Comparison of ENCODE assay signal across 22 cellular contexts in the genomic region with DNA sequence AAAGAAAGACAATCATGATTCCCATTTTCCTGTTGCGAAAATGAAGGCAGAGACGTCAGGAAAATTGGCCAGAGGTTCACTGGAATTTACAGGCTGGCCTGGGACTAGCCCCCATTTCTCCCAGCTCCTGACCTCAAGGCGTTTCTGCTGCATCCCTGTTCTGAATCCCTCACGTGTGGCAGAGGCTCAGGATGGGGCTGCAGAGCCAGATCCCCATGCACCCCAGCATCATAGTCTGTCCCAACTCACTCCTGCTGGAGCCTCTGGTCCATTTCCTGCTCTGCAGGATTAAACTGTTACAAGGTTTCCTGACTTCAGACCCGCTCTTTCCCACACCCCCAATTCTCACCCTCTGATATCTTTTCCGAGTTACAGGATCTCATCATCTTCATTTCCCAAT. TPM values are rescaled to one million over a fixed set of nuclear protein-coding genes. Genes with fewer than 3 reads are reported as not detected.
A peak's percentile ranks its signal among the peaks of the same experiment; 100 is the strongest.
DNase-seq lines count a peak whose midpoint lies in the region; ATAC-seq, FAIRE-seq and TF ChIP-seq lines count a peak whose summit lies in the region.
"Had no signal": no experiment of that assay in that cellular context is flagged by ENCODE, and none has a peak within 500 bp of the region (broad histone marks: within the 10 kb centered on the region; RNA-seq: fewer than 3 reads in every experiment).

No MANE protein-coding gene starts in this region.

- 0 out of 2 replicates have a peak, but pooled peaks cover 4% of the 10 kb centered on the region for H3F3A ChIP-seq in GM23248 (ENCODE audit: insufficient read depth)

- H3K9me3 Mint-ChIP-seq in nephron progenitor cell, result no peaks in the 10 kb centered on the region
- H3K9me3 Mint-ChIP-seq: activated T-helper 1 cell treated with anti-CD3 and anti-CD28 coated beads, Interleukin-12 subunit alpha, Interleukin-12 subunit beta, Interleukin-2, Interleukin-4 antibody, amounts not matched to agents 30 ng/mL and 10 ng/mL and 1 ng/mL, durations not matched to agents 14 hours and 24 hours and 36 hours had no signal

- H3K9me3 ChIP-seq in heart right ventricle, result no peaks in the 10 kb centered on the region
- H3K9me3 ChIP-seq in H1 (ENCODE audit: insufficient read depth in 2 of 2, low read depth in 1 of 2, low read length in 1 of 2), result no peaks in the 10 kb centered on the region
- H3K9me3 ChIP-seq in GM23248 (ENCODE audit: low read depth), result no peaks in the 10 kb centered on the region
- H3K9me3 ChIP-seq: BE2C, body of pancreas, Caco-2, uterus had no signal

- TF ChIP-seq RAD21 in H1 (IDR thresholded peaks at IDR 0.05 in 1 of 2, conservative IDR thresholded peaks at IDR 0.05 in 1 of 2; ENCODE audit: low read depth in 2 of 2, low read length in 2 of 2), result no peak

- H3K27me3 ChIP-seq in heart right ventricle (peaks cover 0 to 39% (median 0%) of the 10 kb centered on the region in 7 donors), H1 (replicated peaks in 1 of 4; ENCODE audit: control insufficient read depth in 3 of 4, extremely low read depth in 1 of 4, insufficient read depth in 3 of 4, low read length in 3 of 4) (peaks cover 0 to 11% (median 7%) of the 10 kb centered on the region in 4 experiments; a peak in 5 of 7 replicates), GM23248 (replicated peaks; ENCODE audit: insufficient read depth) (peaks cover 16% of the 10 kb centered on the region)
- H3K27me3 ChIP-seq: body of pancreas, uterus had no signal

- H4K8ac ChIP-seq in H1 (ENCODE audit: extremely low read depth, insufficient read depth, low read length), result no peak overlapping the region

- H3K23me2 ChIP-seq in H1 (ENCODE audit: low read depth, low read length), result peaks cover 15% of the 10 kb centered on the region; the same call in 1 of the 2 replicates

- H3K4ac ChIP-seq in H1 (replicated peaks; ENCODE audit: insufficient read length, low read depth, low read length), result no peak overlapping the region

- no peak overlapping the region for H3K23ac ChIP-seq in H1 (ENCODE audit: insufficient read length)

- H2BK12ac ChIP-seq in H1 (ENCODE audit: low read depth, low read length), result peak overlapping the region; percentile 97

- H2BK20ac ChIP-seq in H1 (ENCODE audit: low read length), result peak overlapping the region; percentile 100

- TF ChIP-seq EP300 in H1 (IDR thresholded peaks at IDR 0.05; ENCODE audit: borderline replicate concordance in 1 of 2, low read depth in 2 of 2, low read length in 2 of 2), result no peak

- H4K20me1 ChIP-seq in H1 (replicated peaks in 1 of 2; ENCODE audit: control insufficient read depth in 1 of 2, insufficient read depth in 2 of 2, low read length in 2 of 2) (peaks cover 4 to 6% of the 10 kb centered on the region in 2 experiments), GM23248 (ENCODE audit: insufficient read depth) (no peaks in the 10 kb centered on the region)

- peak overlapping the region; percentile 79; the same call in 1 of the 2 replicates for H2AK5ac ChIP-seq in H1 (ENCODE audit: low read depth, low read length)

- peak overlapping the region; percentile 89 for H3K18ac ChIP-seq in H1 (ENCODE audit: extremely low read depth, low read length)

- H2BK120ac ChIP-seq in H1 (replicated peaks; ENCODE audit: low read depth, low read length), result peak overlapping the region; percentile 1

- FAIRE-seq in H1 (lab: Jason Lieb, UNC), result no peak
- FAIRE-seq: GM18507 had no signal

- peaks cover 2% of the 10 kb centered on the region for H3K27me3 Mint-ChIP-seq in nephron progenitor cell (ENCODE audit: low read depth, poor library complexity)

- 51 to 73% methylated on average over 6 of the region's 6 CpGs for WGBS in heart right ventricle, 2 donors
- 27% methylated on average over 6 of the region's 6 CpGs; no CpG with 5 or more reads in 1 of the 2 experiments for WGBS in H1 (ENCODE audit: extremely low coverage in 1 of 2, insufficient coverage in 1 of 2, insufficient read length in 1 of 2, insufficient replicate concordance in 2 of 2, low coverage in 1 of 2, low lambda C conversion rate in 2 of 2, missing lambda C conversion rate in 1 of 2), 2 experiments
- 57% methylated on average over 6 of the region's 6 CpGs for WGBS in GM23248 (ENCODE audit: low coverage in 1 of 2, low lambda C conversion rate in 2 of 2, missing lambda C conversion rate in 2 of 2), 2 experiments

- H2AFZ ChIP-seq in H1 (ENCODE audit: low read length), result no peak overlapping the region
- H2AFZ ChIP-seq in GM23248, result no peak overlapping the region

- in situ Hi-C loops in GM23248 (cut with MboI), result loop anchor here (10.0 kb wide), 2 partner anchors 167 to 277 kb away; partner anchors contain the start of genes IQCK and KNOP1

- CTCF ChIA-PET in H1 (lab: Charles Lee; ENCODE audit: partially characterized antibody), result interaction anchor here (0.8 to 1.7 kb wide), 6 partner anchors 11 to 193 kb away, joined by 3 to 6 read pairs (median 4); partner anchors contain the start of genes IQCK and KNOP1

- peak overlapping the region; percentile 24 for H4K5ac ChIP-seq in H1 (ENCODE audit: insufficient read length, low read depth, low read length)

- TF ChIP-seq CTCF in heart right ventricle (IDR thresholded peaks at IDR 0.05) (no peak), H1 (IDR thresholded peaks at IDR 0.05; ENCODE audit: control extremely low read depth in 1 of 3, insufficient read depth in 1 of 3, low read depth in 1 of 3, low read length in 3 of 3) (no peak), nephron progenitor cell (IDR thresholded peaks at IDR 0.05) (no peak)

- H3K4me3 ChIP-seq in heart right ventricle (peak overlapping the region in 8 of 10 donors; percentile 74 to 94 (median 86)), H1 (ENCODE audit: extremely low read depth in 1 of 4, insufficient read depth in 2 of 4, low read depth in 3 of 4, low read length in 4 of 4) (peak overlapping the region; percentile 59 to 83 (median 74); a peak in 5 of 8 replicates), GM23248 (no peak overlapping the region)
- H3K4me3 ChIP-seq: body of pancreas, uterus had no signal

- TF ChIP-seq POLR2A in H1 (IDR thresholded peaks at IDR 0.05; ENCODE audit: control extremely low read depth in 1 of 2, low read depth in 2 of 2, low read length in 2 of 2), result no peak

- peak overlapping the region in 2 of 4 experiments; percentile 2 to 8; a peak in 1 of 7 replicates for H3K9ac ChIP-seq in H1 (replicated peaks in 1 of 4; ENCODE audit: extremely low read depth in 1 of 4, low read depth in 3 of 4, low read length in 3 of 4)
- no peak overlapping the region for H3K9ac ChIP-seq in GM23248

- peaks cover 40% of the 10 kb centered on the region for H3K4me1 Mint-ChIP-seq in nephron progenitor cell

- H3K27ac Mint-ChIP-seq in nephron progenitor cell, result no peak overlapping the region
- H3K27ac Mint-ChIP-seq: activated CD8-positive, alpha-beta memory T cell treated with anti-CD3 and anti-CD28 coated beads, Interleukin-2, amount 10 ng/mL, durations not matched to agents 7 days and 5 days; activated naive CD8-positive, alpha-beta T cell; activated T-helper 1 cell treated with anti-CD3 and anti-CD28 coated beads, Interleukin-12 subunit alpha, Interleukin-12 subunit beta, Interleukin-2, Interleukin-4 antibody, amounts not matched to agents 30 ng/mL and 10 ng/mL and 1 ng/mL, durations not matched to agents 14 hours and 24 hours and 36 hours had no signal

- H3K9me2 ChIP-seq in GM23248 (ENCODE audit: insufficient read depth), result no peaks in the 10 kb centered on the region

- H3K79me1 ChIP-seq in H1 (ENCODE audit: low read depth, low read length), result peaks cover 20% of the 10 kb centered on the region

- peak overlapping the region; percentile 73; the same call in 1 of the 2 replicates for H2BK5ac ChIP-seq in H1 (ENCODE audit: low read depth, low read length)

- H3K36me3 ChIP-seq in heart right ventricle (peaks cover 0 to 34% (median 0%) of the 10 kb centered on the region in 9 donors), H1 (ENCODE audit: control insufficient read depth in 2 of 4, insufficient read depth in 4 of 4, low read length in 3 of 4) (peaks cover 0 to 26% (median 2%) of the 10 kb centered on the region in 4 experiments; a peak in 3 of 8 replicates), GM23248 (ENCODE audit: low read depth) (no peaks in the 10 kb centered on the region)
- H3K36me3 ChIP-seq: BE2C, uterus had no signal

- peak overlapping the region; percentile 59 for H4K91ac ChIP-seq in H1 (replicated peaks; ENCODE audit: insufficient read length, low read length)

- H3K56ac ChIP-seq in H1 (replicated peaks; ENCODE audit: insufficient read length, low read depth, low read length), result no peak overlapping the region

- H3K4me2 ChIP-seq in H1 (ENCODE audit: insufficient read depth in 1 of 2, low read depth in 2 of 2, low read length in 2 of 2) (peak overlapping the region; percentile 89 to 97), GM23248 (ENCODE audit: unreplicated experiment) (no peak overlapping the region)

- peaks cover 12 to 70% of the 10 kb centered on the region in 2 experiments for H3K79me2 ChIP-seq in H1 (ENCODE audit: control insufficient read depth in 1 of 2, insufficient read depth in 2 of 2, low read length in 2 of 2)
- H3K79me2 ChIP-seq in GM23248 (ENCODE audit: insufficient read depth), result no peaks in the 10 kb centered on the region

- no peak overlapping the region for H3K14ac ChIP-seq in H1 (ENCODE audit: insufficient read length)

- H3K36me3 Mint-ChIP-seq in nephron progenitor cell (ENCODE audit: low read depth), result peaks cover 15% of the 10 kb centered on the region
- H3K36me3 Mint-ChIP-seq: activated CD8-positive, alpha-beta memory T cell treated with anti-CD3 and anti-CD28 coated beads, Interleukin-2, amount 10 ng/mL, durations not matched to agents 7 days and 5 days had no signal

- H3K27ac ChIP-seq in heart right ventricle, result peak overlapping the region in 9 of 10 donors; percentile 82 to 97 (median 90)
- H3K27ac ChIP-seq in H1 (ENCODE audit: low read depth, low read length), result peak overlapping the region; percentile 63; the same call in 1 of the 2 replicates
- H3K27ac ChIP-seq in temporal lobe (ENCODE audit: low read depth, low read length), result peak overlapping the region; percentile 98
- no peak overlapping the region for H3K27ac ChIP-seq in GM23248

- POLR2A ChIA-PET in H1 (lab: Charles Lee; ENCODE audit: partially characterized antibody), result interaction anchor here (0.7 to 3.5 kb wide), 20 partner anchors 15 to 326 kb away, joined by 3 to 28 read pairs (median 4); partner anchors contain the start of genes IQCK, KNOP1 and VPS35L

- intact Hi-C loops in heart right ventricle (cut with DNase I) (loop anchor here in 8 of 10 donors (2.0 to 10.0 kb wide), 9 partner anchors 34 to 239 kb away; partner anchors contain the start of genes IQCK (in 7 of the 8) and KNOP1 (in 7 of the 8)), Right ventricle myocardium superior (cut with DNase I) (loop anchor here (10.0 kb wide), 2 partner anchors 237 to 817 kb away; partner anchors contain the start of gene COQ7)

- peak overlapping the region; percentile 90 for H3K4me3 Mint-ChIP-seq in nephron progenitor cell
- H3K4me3 Mint-ChIP-seq: activated CD8-positive, alpha-beta memory T cell treated with anti-CD3 and anti-CD28 coated beads, Interleukin-2, amount 10 ng/mL, durations not matched to agents 7 days and 5 days; activated T-helper 1 cell treated with anti-CD3 and anti-CD28 coated beads, Interleukin-12 subunit alpha, Interleukin-12 subunit beta, Interleukin-2, Interleukin-4 antibody, amounts not matched to agents 30 ng/mL and 10 ng/mL and 1 ng/mL, durations not matched to agents 14 hours and 24 hours and 36 hours had no signal

- no peak for ATAC-seq in heart right ventricle
- no peak for ATAC-seq in Right ventricle myocardium superior (ENCODE audit: poor library complexity)
- ATAC-seq: activated CD8-positive, alpha-beta memory T cell treated with anti-CD3 and anti-CD28 coated beads, Interleukin-2, amount 10 ng/mL, durations not matched to agents 7 days and 5 days; body of pancreas; left lobe of liver had no signal

- peaks cover 2 to 80% (median 66%) of the 10 kb centered on the region in 9 donors for H3K4me1 ChIP-seq in heart right ventricle
- H3K4me1 ChIP-seq in H1 (replicated peaks in 1 of 4; ENCODE audit: control insufficient read depth in 3 of 4, insufficient read depth in 4 of 4, low read length in 3 of 4), result peaks cover 5 to 39% (median 26%) of the 10 kb centered on the region in 4 experiments
- H3K4me1 ChIP-seq in GM23248 (ENCODE audit: insufficient read depth), result no peaks in the 10 kb centered on the region
- H3K4me1 ChIP-seq: BE2C, Caco-2 had no signal

- no peak overlapping the region; the same call in 1 of the 2 replicates for H2BK15ac ChIP-seq in H1 (ENCODE audit: low read length)

- DNase-seq in heart right ventricle (no peak), Right ventricle myocardium superior (no peak), H1 (ENCODE audit: low read depth in 1 of 2, low spot score in 2 of 2) (peak in 1 of 2 experiments; percentile 57), nephron progenitor cell (no peak), GM23248 (no peak), superior temporal gyrus (ENCODE audit: extremely low spot score) (no peak), HuH-7 (ENCODE audit: low spot score) (no peak)
- DNase-seq: activated CD4-positive, alpha-beta T cell treated with anti-CD3 and anti-CD28 coated beads for 48 hours; activated CD8-positive, alpha-beta memory T cell treated with anti-CD3 and anti-CD28 coated beads, Interleukin-2, amount 10 ng/mL, durations not matched to agents 7 days and 5 days; BE2C; body of pancreas; Caco-2; cortex of kidney; MM.1S; NCI-H2171 treated with DMSO at 0.1 percent for 48 hours; stimulated activated CD8-positive, alpha-beta memory T cell treated with anti-CD3 and anti-CD28 coated beads, Interleukin-4, amount 100 ng/mL, for 48 hours; uterus had no signal

RNA-seq across cellular contexts. Expression of gene GPRC5B, which starts 2.9 kb away (rescaled TPM):
- total RNA-seq in heart right ventricle (10 to 100 TPM; 53.4 to 82.4 (median 69.4) TPM), Right ventricle myocardium superior (83.7 TPM), temporal lobe (37.9 TPM)
- polyA plus RNA-seq in heart right ventricle (100 to 1,000 TPM in 1 of 2 donors, 10 to 100 TPM in 1; 24.1 to 208 TPM), H1 (2011; rRNA removed) (160 and 196 TPM in 2 replicates), GM23248 (2016; fragmentation: Nextera tagmentation; extraction: Ambion mirVana) (0.13 and 0.33 TPM in 2 replicates)
- 106 and 109 TPM in 2 replicates for total RNA-seq in H1 (2021; fragmentation: NEBNext Ultra II Directional; extraction: Animal tissue kit (Norgen Biotek cat#: 25700))
- polyA plus RNA-seq in H1 (2011; cell fraction: cytosol; rRNA removed), result 130 TPM
- polyA plus RNA-seq in H1 (2011; cell fraction: nucleus; rRNA removed), result 137 TPM
- polyA plus RNA-seq in H1 (2012, experiment 1 of 2), result 86.5 to 102 TPM (median 91.9 TPM) in 4 replicates
- polyA plus RNA-seq in H1 (2012, experiment 2 of 2), result 82.1 TPM
- polyA plus RNA-seq in H1 (2013, experiment 1 of 2), result 171 TPM
- 188 TPM for polyA plus RNA-seq in H1 (2013, experiment 2 of 2)
- polyA minus RNA-seq in H1 (2011; rRNA and poly(A)+ RNA removed), result 99.0 and 101 TPM in 2 replicates
- 96.7 TPM for polyA minus RNA-seq in H1 (2011; cell fraction: cytosol; rRNA and poly(A)+ RNA removed)
- polyA minus RNA-seq in H1 (2011; cell fraction: nucleus; rRNA and poly(A)+ RNA removed), result 80.6 TPM
- total RNA-seq in GM23248 (2014; rRNA removed; shearing (Covaris generic)), result 0.63 TPM in 1 of 2 replicates, not detected in the other
- total RNA-seq: activated CD8-positive, alpha-beta memory T cell treated with anti-CD3 and anti-CD28 coated beads, Interleukin-2, amount 10 ng/mL, durations not matched to agents 7 days and 5 days; activated T-helper 1 cell treated with anti-CD3 and anti-CD28 coated beads, Interleukin-12 subunit alpha, Interleukin-12 subunit beta, Interleukin-2, Interleukin-4 antibody, amounts not matched to agents 30 ng/mL and 10 ng/mL and 1 ng/mL, durations not matched to agents 14 hours and 24 hours and 36 hours had no signal

Comparison
In these comparisons a context has a peak if more than half of its experiments do, and no peak if none do; other contexts are left out.
1. RNA of gene GPRC5B, which starts 2.9 kb away (total RNA-seq): 106 to 109 TPM in H1, 83.7 TPM in Right ventricle myocardium superior (single experiment), 53.4 to 82.4 TPM in heart right ventricle and 37.9 TPM in temporal lobe (single experiment); 0.63 TPM in GM23248; every median in the first group is over 10 times any median in the second.